In the genomic region with DNA sequence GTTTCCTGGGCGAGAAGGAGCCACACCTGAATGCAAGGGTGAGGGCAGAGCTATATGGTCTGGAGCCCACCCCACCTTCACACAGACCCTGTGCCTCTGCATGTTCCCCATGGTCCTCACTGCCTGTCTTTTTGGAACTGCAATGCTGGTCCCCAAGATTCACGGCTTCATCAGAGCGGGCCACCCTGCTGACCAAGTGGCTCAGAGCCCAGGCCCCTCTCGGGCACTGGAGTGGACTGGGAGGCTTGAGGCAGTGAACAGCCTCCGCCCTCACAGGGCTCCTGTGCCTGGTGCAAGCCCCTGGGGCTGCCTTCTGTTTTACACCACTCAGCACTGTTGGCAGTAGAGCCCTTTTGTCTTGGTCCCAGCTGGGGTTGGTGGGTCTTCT, we compare ENCODE assay signal across 16 cellular contexts.
DNase-seq lines count a peak whose midpoint lies in the region; ATAC-seq lines count a peak whose summit lies in the region.
"Had no signal": no experiment of that assay in that cellular context is flagged by ENCODE, and none has a peak within 500 bp of the region (broad histone marks: within the 10 kb centered on the region; RNA-seq: fewer than 3 reads in every experiment).

No MANE protein-coding gene starts in this region.

- H3K4me2 ChIP-seq in BLaER1 (peak overlapping the region; percentile 40; the same call in 1 of the 2 replicates), mesenchymal stem cell (ENCODE audit: low read length, poor library complexity, severe bottlenecking) (no peak overlapping the region)
- peak overlapping the region in 6 of 11 experiments; percentile 35 to 56 (median 48); a peak in 11 of 22 replicates for H3K4me2 ChIP-seq in BLaER1 treated with 17β-estradiol and CSF1 and Interleukin-3, amounts not matched to agents 10 nM and 100 nM

- no peak overlapping the region for H3K14ac ChIP-seq in mesenchymal stem cell (ENCODE audit: low read length in 2 of 2)

- H2BK15ac ChIP-seq in mesenchymal stem cell (ENCODE audit: low read depth, poor library complexity, severe bottlenecking) = no peak overlapping the region

- H4K20me1 ChIP-seq in BLaER1 = peaks cover 43% of the 10 kb centered on the region; the same call in 1 of the 2 replicates
- H4K20me1 ChIP-seq in BLaER1 treated with 17β-estradiol and CSF1 and Interleukin-3, amounts not matched to agents 10 nM and 100 nM = peaks cover 0 to 58% (median 13%) of the 10 kb centered on the region in 11 experiments; a peak in 9 of 22 replicates

- DNase-seq in NCI-H345 (lab: John Stamatoyannopoulos, UW) (peak; percentile 41), mesenchymal stem cell (no peak), substantia nigra (lab: John Stamatoyannopoulos, UW) (no peak)
- no peak for DNase-seq in stimulated activated naive CD8-positive, alpha-beta T cell treated with anti-CD3 and anti-CD28 coated beads, Interleukin-15, Interleukin-2, amounts not matched to agents 100 U/mL and 50 U/mL, for 24 hours
- DNase-seq: CD8-positive, alpha-beta memory T cell; Kasumi-1; NCI-H1417 treated with DMSO at 0.1 percent for 48 hours; NCI-H187 treated with DMSO at 0.1 percent for 48 hours; NCI-H2107; NCI-H510A treated with DMSO at 0.1 percent for 48 hours; NCI-H774; NK-92 treated with Interleukin-12 subunit alpha and Interleukin-12 subunit beta, amount 100 ng/mL, for 24 hours had no signal

- H3K9me3 ChIP-seq in BLaER1 (no peaks in the 10 kb centered on the region), mesenchymal stem cell (ENCODE audit: control insufficient read depth, low read length) (no peaks in the 10 kb centered on the region)
- no peaks in the 10 kb centered on the region for H3K9me3 ChIP-seq in BLaER1 treated with 17β-estradiol and CSF1 and Interleukin-3, amounts not matched to agents 10 nM and 100 nM (replicated peaks in 1 of 11)
- H3K9me3 ChIP-seq: SJSA1 had no signal

- peak overlapping the region; percentile 31 for H2AFZ ChIP-seq in mesenchymal stem cell (ENCODE audit: low read depth, low read length)

- no peak overlapping the region for H4K91ac ChIP-seq in mesenchymal stem cell (ENCODE audit: low read length)

- H3K4me3 ChIP-seq in BLaER1 = no peak overlapping the region
- H3K4me3 ChIP-seq in BLaER1 treated with 17β-estradiol and CSF1 and Interleukin-3, amounts not matched to agents 10 nM and 100 nM = no peak overlapping the region
- no peak overlapping the region for H3K4me3 ChIP-seq in mesenchymal stem cell (ENCODE audit: insufficient read depth in 1 of 2, low read depth in 1 of 2, low read length in 2 of 2)
- H3K4me3 ChIP-seq: SJSA1 had no signal

- H3K27ac ChIP-seq in BLaER1 (no peak overlapping the region), mesenchymal stem cell (ENCODE audit: low read length, poor library complexity, severe bottlenecking) (no peak overlapping the region), substantia nigra (ENCODE audit: low read depth, low read length, poor library complexity, severe bottlenecking) (no peak overlapping the region)
- no peak overlapping the region for H3K27ac ChIP-seq in BLaER1 treated with 17β-estradiol and CSF1 and Interleukin-3, amounts not matched to agents 10 nM and 100 nM
- H3K27ac ChIP-seq: SJSA1 had no signal

- H3K9ac ChIP-seq in BLaER1 = no peak overlapping the region
- H3K9ac ChIP-seq in BLaER1 treated with 17β-estradiol and CSF1 and Interleukin-3, amounts not matched to agents 10 nM and 100 nM = no peak overlapping the region
- no peak overlapping the region for H3K9ac ChIP-seq in mesenchymal stem cell (ENCODE audit: low read length)

- H3K4ac ChIP-seq in mesenchymal stem cell (ENCODE audit: low read depth in 1 of 2, low read length in 2 of 2) = no peak overlapping the region

- H2BK12ac ChIP-seq in mesenchymal stem cell (ENCODE audit: low read length in 2 of 2) = no peak overlapping the region

- no peak overlapping the region for H3K23ac ChIP-seq in mesenchymal stem cell (ENCODE audit: low read length in 2 of 2)

- no peak overlapping the region for H4K8ac ChIP-seq in mesenchymal stem cell (ENCODE audit: low read length)

- ATAC-seq in GM19328 (IDR thresholded peaks at IDR 0.05; ENCODE audit: unreplicated experiment) = no peak
- ATAC-seq in stimulated activated naive CD8-positive, alpha-beta T cell treated with anti-CD3 and anti-CD28 coated beads, Interleukin-15, Interleukin-2, amounts not matched to agents 100 U/mL and 50 U/mL, for 24 hours = no peak

- 94% methylated on average over 5 of the region's 5 CpGs for WGBS in mesenchymal stem cell

- no peak overlapping the region for H3K18ac ChIP-seq in mesenchymal stem cell (ENCODE audit: low read depth in 1 of 2, low read length in 2 of 2)

- H3K4me1 ChIP-seq in BLaER1 = peaks cover 40% of the 10 kb centered on the region
- H3K4me1 ChIP-seq in BLaER1 treated with 17β-estradiol and CSF1 and Interleukin-3, amounts not matched to agents 10 nM and 100 nM = peaks cover 8 to 40% (median 26%) of the 10 kb centered on the region in 10 experiments; a peak in 17 of 20 replicates
- peaks cover 6% of the 10 kb centered on the region for H3K4me1 ChIP-seq in mesenchymal stem cell (ENCODE audit: control insufficient read depth, insufficient read depth, low read depth, low read length)
- H3K4me1 ChIP-seq: SJSA1 had no signal

- no peaks in the 10 kb centered on the region for H3K79me1 ChIP-seq in mesenchymal stem cell (replicated peaks; ENCODE audit: low read length, poor library complexity, severe bottlenecking)

- H3K36me3 ChIP-seq in BLaER1 (no peaks in the 10 kb centered on the region), mesenchymal stem cell (ENCODE audit: control insufficient read depth in 1 of 2, insufficient read depth in 2 of 2, low read depth in 1 of 2, low read length in 2 of 2) (no peaks in the 10 kb centered on the region)
- no peaks in the 10 kb centered on the region for H3K36me3 ChIP-seq in BLaER1 treated with 17β-estradiol and CSF1 and Interleukin-3, amounts not matched to agents 10 nM and 100 nM
- H3K36me3 ChIP-seq: SJSA1 had no signal

- no peak overlapping the region for H2AK5ac ChIP-seq in mesenchymal stem cell (ENCODE audit: low read length, severe bottlenecking)

- no peak overlapping the region for H2BK120ac ChIP-seq in mesenchymal stem cell (ENCODE audit: low read depth, low read length)

- H3K27me3 ChIP-seq in BLaER1 = peaks cover 54% of the 10 kb centered on the region
- peaks cover 51 to 58% (median 55%) of the 10 kb centered on the region in 11 experiments for H3K27me3 ChIP-seq in BLaER1 treated with 17β-estradiol and CSF1 and Interleukin-3, amounts not matched to agents 10 nM and 100 nM
- peaks cover 33 to 47% of the 10 kb centered on the region in 2 experiments for H3K27me3 ChIP-seq in mesenchymal stem cell (ENCODE audit: control insufficient read depth in 1 of 2, insufficient read depth in 1 of 2, low read length in 2 of 2)

- H2BK5ac ChIP-seq in mesenchymal stem cell (ENCODE audit: low read depth, low read length, poor library complexity, severe bottlenecking) = no peak overlapping the region
